ENCODE assay signal across 1 cellular context in the genomic region with DNA sequence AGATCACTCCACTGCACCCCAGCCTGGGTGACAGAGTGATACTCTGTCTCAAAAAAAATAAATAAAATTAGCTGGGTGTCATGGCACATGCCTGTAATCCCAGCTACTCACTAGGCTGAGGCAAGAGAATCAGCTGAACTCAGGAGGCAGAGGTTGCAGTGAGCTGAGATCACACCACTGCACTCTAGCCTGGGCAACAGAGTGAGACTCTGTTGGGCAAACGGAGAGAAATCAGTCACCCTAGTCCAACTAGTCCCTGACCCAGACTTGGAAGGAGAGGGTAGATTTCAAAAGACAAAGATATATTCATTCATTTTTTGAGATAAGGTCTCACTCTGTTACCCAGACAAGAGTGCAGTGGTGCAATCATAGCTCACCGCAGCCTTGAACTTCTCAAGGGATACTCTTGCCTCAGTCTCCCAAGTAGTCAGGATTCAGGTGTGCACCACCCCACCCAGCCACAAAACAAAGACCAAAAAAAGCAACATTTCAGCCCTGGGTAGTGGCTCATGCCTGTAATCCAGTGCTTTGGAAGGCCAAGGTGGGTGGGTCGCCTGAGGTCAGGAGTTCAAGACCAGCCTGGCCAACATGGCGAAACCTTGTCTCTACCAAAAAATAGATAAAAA.
TF ChIP-seq lines count a peak whose summit lies in the region.

No MANE protein-coding gene starts in this region.

TF ChIP-seq in HepG2, 621 proteins besides CTCF, POLR2A, EP300 and RAD21 (continued from another document):
- TF ChIP-seq, protein P1, sequence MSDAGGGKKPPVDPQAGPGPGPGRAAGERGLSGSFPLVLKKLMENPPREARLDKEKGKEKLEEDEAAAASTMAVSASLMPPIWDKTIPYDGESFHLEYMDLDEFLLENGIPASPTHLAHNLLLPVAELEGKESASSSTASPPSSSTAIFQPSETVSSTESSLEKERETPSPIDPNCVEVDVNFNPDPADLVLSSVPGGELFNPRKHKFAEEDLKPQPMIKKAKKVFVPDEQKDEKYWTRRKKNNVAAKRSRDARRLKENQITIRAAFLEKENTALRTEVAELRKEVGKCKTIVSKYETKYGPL (CRISPR knock-in tag; IDR thresholded peaks at IDR 0.05): no peak
- TF ChIP-seq MED1 (CRISPR knock-in tag; IDR thresholded peaks at IDR 0.05): no peak
- peak; percentile 51; the same call in 1 of the 2 replicates for TF ChIP-seq ZMYM2 (CRISPR knock-in tag; IDR thresholded peaks at IDR 0.05)
- no peak for TF ChIP-seq KIAA2018 (CRISPR knock-in tag; IDR thresholded peaks at IDR 0.05; ENCODE audit: borderline replicate concordance)
- no peak for TF ChIP-seq ZNF552 (CRISPR knock-in tag; IDR thresholded peaks at IDR 0.05; ENCODE audit: borderline replicate concordance)
- TF ChIP-seq SMYD3 (CRISPR knock-in tag; IDR thresholded peaks at IDR 0.05): 0 out of 2 replicates have a peak, but pooled peaks have one; percentile 32
- TF ChIP-seq AGO1 (IDR thresholded peaks at IDR 0.05; ENCODE audit: low read depth, low read length, poor library complexity, severe bottlenecking): no peak
- TF ChIP-seq ZNF121 (CRISPR knock-in tag; IDR thresholded peaks at IDR 0.05): peak; percentile 93
- peak; percentile 16; the same call in 1 of the 2 replicates for TF ChIP-seq SALL1 (CRISPR knock-in tag; IDR thresholded peaks at IDR 0.05)
- TF ChIP-seq ZNF432 (CRISPR knock-in tag; IDR thresholded peaks at IDR 0.05; ENCODE audit: borderline replicate concordance): no peak
- no peak for TF ChIP-seq ZMAT5 (CRISPR knock-in tag; IDR thresholded peaks at IDR 0.05; ENCODE audit: borderline replicate concordance, low read depth)
- 0 out of 2 replicates have a peak, but pooled peaks have one; percentile 40 for TF ChIP-seq ZBTB34 (CRISPR knock-in tag; IDR thresholded peaks at IDR 0.05)
- TF ChIP-seq MAZ (IDR thresholded peaks at IDR 0.05; ENCODE audit: borderline replicate concordance, low read depth, low read length): no peak
- 0 out of 2 replicates have a peak, but pooled peaks have one; percentile 3 for TF ChIP-seq MAZ (CRISPR knock-in tag; IDR thresholded peaks at IDR 0.05; ENCODE audit: low read depth)
- TF ChIP-seq MTERF4 (CRISPR knock-in tag; IDR thresholded peaks at IDR 0.05): no peak
- no peak for TF ChIP-seq CENPBD1 (CRISPR knock-in tag; IDR thresholded peaks at IDR 0.05; ENCODE audit: borderline replicate concordance, low read depth)
- TF ChIP-seq PHF21A (CRISPR knock-in tag; IDR thresholded peaks at IDR 0.05): 0 out of 2 replicates have a peak, but pooled peaks have one; percentile 37
- no peak for TF ChIP-seq ZNF777 (CRISPR knock-in tag; IDR thresholded peaks at IDR 0.05)
- TF ChIP-seq, protein P2, sequence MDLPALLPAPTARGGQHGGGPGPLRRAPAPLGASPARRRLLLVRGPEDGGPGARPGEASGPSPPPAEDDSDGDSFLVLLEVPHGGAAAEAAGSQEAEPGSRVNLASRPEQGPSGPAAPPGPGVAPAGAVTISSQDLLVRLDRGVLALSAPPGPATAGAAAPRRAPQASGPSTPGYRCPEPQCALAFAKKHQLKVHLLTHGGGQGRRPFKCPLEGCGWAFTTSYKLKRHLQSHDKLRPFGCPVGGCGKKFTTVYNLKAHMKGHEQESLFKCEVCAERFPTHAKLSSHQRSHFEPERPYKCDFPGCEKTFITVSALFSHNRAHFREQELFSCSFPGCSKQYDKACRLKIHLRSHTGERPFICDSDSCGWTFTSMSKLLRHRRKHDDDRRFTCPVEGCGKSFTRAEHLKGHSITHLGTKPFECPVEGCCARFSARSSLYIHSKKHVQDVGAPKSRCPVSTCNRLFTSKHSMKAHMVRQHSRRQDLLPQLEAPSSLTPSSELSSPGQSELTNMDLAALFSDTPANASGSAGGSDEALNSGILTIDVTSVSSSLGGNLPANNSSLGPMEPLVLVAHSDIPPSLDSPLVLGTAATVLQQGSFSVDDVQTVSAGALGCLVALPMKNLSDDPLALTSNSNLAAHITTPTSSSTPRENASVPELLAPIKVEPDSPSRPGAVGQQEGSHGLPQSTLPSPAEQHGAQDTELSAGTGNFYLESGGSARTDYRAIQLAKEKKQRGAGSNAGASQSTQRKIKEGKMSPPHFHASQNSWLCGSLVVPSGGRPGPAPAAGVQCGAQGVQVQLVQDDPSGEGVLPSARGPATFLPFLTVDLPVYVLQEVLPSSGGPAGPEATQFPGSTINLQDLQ (CRISPR knock-in tag; IDR thresholded peaks at IDR 0.05): 0 out of 2 replicates have a peak, but pooled peaks have one; percentile 21
- no peak for TF ChIP-seq TGIF2 (CRISPR knock-in tag; IDR thresholded peaks at IDR 0.05)
- TF ChIP-seq CERS6 (CRISPR knock-in tag; IDR thresholded peaks at IDR 0.05): no peak
- no peak for TF ChIP-seq MAFK (conservative IDR thresholded peaks at IDR 0.05 in 1 of 2, IDR thresholded peaks at IDR 0.05 in 1 of 2; ENCODE audit: low read length in 2 of 2)
- TF ChIP-seq HNF4A (CRISPR knock-in tag; IDR thresholded peaks at IDR 0.05): 0 out of 2 replicates have a peak, but pooled peaks have one; percentile 5
